In genomic region chr10:113071446-113071845, GRCh38 we compare ENCODE assay signal across 13 cellular contexts.
DNase-seq lines count a peak whose midpoint lies in the region; ATAC-seq and TF ChIP-seq lines count a peak whose summit lies in the region.
"Had no signal": no experiment of that assay in that cellular context is flagged by ENCODE, and none has a peak within 500 bp of the region (broad histone marks: within the 10 kb centered on the region; RNA-seq: fewer than 3 reads in every experiment).

No MANE protein-coding gene starts in this region.

- CTCF ChIA-PET in WTC11 (lab: Charles Lee) = interaction anchor here (1.0 kb wide), 1 partner anchor 1430 kb away, joined by 3 read pairs; no protein-coding TSS in a partner anchor

- TF ChIP-seq CTCF in BE2C (IDR thresholded peaks at IDR 0.05; ENCODE audit: low read depth, low read length) = no peak
- TF ChIP-seq CTCF in WTC11 (IDR thresholded peaks at IDR 0.05) = no peak
- TF ChIP-seq CTCF in heart right ventricle (IDR thresholded peaks at IDR 0.05) = no peak
- no peak for TF ChIP-seq CTCF in osteocyte (IDR thresholded peaks at IDR 0.05)

- WGBS in heart right ventricle, 2 donors = 19 to 30% methylated on average over 7 of the region's 7 CpGs

- peak; percentile 65 for DNase-seq in BE2C
- no peak for DNase-seq in WTC11 (ENCODE audit: low spot score)
- peak; percentile 75 to 76 for DNase-seq in heart right ventricle
- no peak for DNase-seq in osteocyte (ENCODE audit: extremely low spot score, unreplicated experiment)
- DNase-seq in GF-D8 (lab: John Stamatoyannopoulos, UW) = no peak
- no peak for DNase-seq in CD1c-positive myeloid dendritic cell (ENCODE audit: extremely low spot score)
- DNase-seq in DMS79 treated with DMSO at 0.1 percent for 48 hours (lab: John Stamatoyannopoulos, UW) = no peak
- DNase-seq: activated CD4-positive, alpha-beta T cell treated with anti-CD3 and anti-CD28 coated beads, Interleukin-2, amount 50 U/mL, for 4 hours; activated gamma-delta T cell treated with Interleukin-2 at 50 U/mL for 16 hours; NCI-H1930 had no signal

- H3K4me3 ChIP-seq in BE2C (ENCODE audit: low read depth, low read length) = no peak overlapping the region
- peak overlapping the region in 2 of 10 donors; percentile 0 to 6 for H3K4me3 ChIP-seq in heart right ventricle

- H3K4me3 Mint-ChIP-seq in WTC11 (no peak overlapping the region), osteocyte (ENCODE audit: unreplicated experiment) (no peak overlapping the region)
- H3K4me3 Mint-ChIP-seq: natural killer cell treated with Interleukin-12 subunit alpha and Interleukin-12 subunit beta and Interleukin-15 and Interleukin-18, amount 100 ng/mL, for 72 hours; T-helper 1 cell treated with Interleukin-12 subunit alpha and Interleukin-12 subunit beta and Interleukin-4 antibody, amounts not matched to agents 30 μg/mL and 1 μg/mL, for 36 hours had no signal

- H3K27me3 ChIP-seq in BE2C (no peaks in the 10 kb centered on the region), heart right ventricle (no peaks in the 10 kb centered on the region)

- H3K4me1 Mint-ChIP-seq in WTC11 = peaks cover 62% of the 10 kb centered on the region
- H3K4me1 Mint-ChIP-seq in osteocyte (ENCODE audit: unreplicated experiment) = peaks cover 32% of the 10 kb centered on the region

- peak overlapping the region; percentile 71 for H3K27ac Mint-ChIP-seq in WTC11
- H3K27ac Mint-ChIP-seq in osteocyte (ENCODE audit: unreplicated experiment) = peak overlapping the region; percentile 81
- H3K27ac Mint-ChIP-seq: natural killer cell treated with Interleukin-12 subunit alpha and Interleukin-12 subunit beta and Interleukin-15 and Interleukin-18, amount 100 ng/mL, for 72 hours; T-helper 1 cell treated with Interleukin-12 subunit alpha and Interleukin-12 subunit beta and Interleukin-4 antibody, amounts not matched to agents 30 μg/mL and 1 μg/mL, for 36 hours had no signal

- H3K27me3 Mint-ChIP-seq in WTC11 (ENCODE audit: low read depth) (no peaks in the 10 kb centered on the region), osteocyte (ENCODE audit: unreplicated experiment) (no peaks in the 10 kb centered on the region)
- H3K27me3 Mint-ChIP-seq: natural killer cell treated with Interleukin-12 subunit alpha and Interleukin-12 subunit beta and Interleukin-15 and Interleukin-18, amount 100 ng/mL, for 72 hours had no signal

- H3K4me1 ChIP-seq in BE2C = peaks cover 17% of the 10 kb centered on the region
- peaks cover 5 to 52% (median 32%) of the 10 kb centered on the region in 9 donors for H3K4me1 ChIP-seq in heart right ventricle

- no peaks in the 10 kb centered on the region for H3K9me3 Mint-ChIP-seq in WTC11
- H3K9me3 Mint-ChIP-seq in osteocyte (ENCODE audit: unreplicated experiment) = no peaks in the 10 kb centered on the region
- H3K9me3 Mint-ChIP-seq: natural killer cell treated with Interleukin-12 subunit alpha and Interleukin-12 subunit beta and Interleukin-15 and Interleukin-18, amount 100 ng/mL, for 72 hours; T-helper 1 cell treated with Interleukin-12 subunit alpha and Interleukin-12 subunit beta and Interleukin-4 antibody, amounts not matched to agents 30 μg/mL and 1 μg/mL, for 36 hours had no signal

- POLR2A ChIA-PET in WTC11 (lab: Charles Lee) = interaction anchor here (0.6 kb wide), 1 partner anchor 38 kb away, joined by 5 read pairs; no protein-coding TSS in a partner anchor

- H3K27ac ChIP-seq in heart right ventricle = peak overlapping the region in 7 of 10 donors; percentile 8 to 66 (median 36)

- ATAC-seq in WTC11 (no peak), heart right ventricle (peak; percentile 77 to 92 (median 86)), GM21360 (IDR thresholded peaks at IDR 0.05; ENCODE audit: unreplicated experiment) (no peak)
- ATAC-seq: natural killer cell treated with Interleukin-12 subunit alpha and Interleukin-12 subunit beta and Interleukin-15 and Interleukin-18, amount 100 ng/mL, for 72 hours had no signal

- intact Hi-C loops in heart right ventricle (cut with DNase I) = loop anchor here in 1 of 10 donors (5.0 kb wide), 1 partner anchor 119 kb away; the partner anchor contains the start of gene TCF7L2

- H3K36me3 ChIP-seq in BE2C (no peaks in the 10 kb centered on the region; the same call in 1 of the 2 replicates), heart right ventricle (peaks cover 0 to 7% (median 0%) of the 10 kb centered on the region in 9 donors)

- H3K9me3 ChIP-seq in BE2C (no peaks in the 10 kb centered on the region), heart right ventricle (no peaks in the 10 kb centered on the region)

- peaks cover 8% of the 10 kb centered on the region for H3K36me3 Mint-ChIP-seq in WTC11
- H3K36me3 Mint-ChIP-seq in osteocyte (ENCODE audit: unreplicated experiment) = peaks cover 22% of the 10 kb centered on the region
- H3K36me3 Mint-ChIP-seq: natural killer cell treated with Interleukin-12 subunit alpha and Interleukin-12 subunit beta and Interleukin-15 and Interleukin-18, amount 100 ng/mL, for 72 hours had no signal

TF ChIP-seq in WTC11, 78 proteins besides CTCF, POLR2A, EP300 and RAD21:
- TF ChIP-seq ZNF281 (CRISPR knock-in tag; IDR thresholded peaks at IDR 0.05) = no peak
TF ChIP-seq in WTC11: peak in this region for 0.

Comparison
In these comparisons a context has a peak if more than half of its experiments do, and no peak if none do; other contexts are left out.
1. DNase-seq: peak in BE2C (single experiment) and heart right ventricle (2 of 2); none in WTC11 (single experiment), osteocyte (single experiment), GF-D8 (single experiment), CD1c-positive myeloid dendritic cell (single experiment) and DMS79 treated with DMSO at 0.1 percent for 48 hours (single experiment).
2. ATAC-seq: peak in heart right ventricle (8 of 8); none in WTC11 (single experiment) and GM21360 (single experiment).